ENCODE assay signal across 8 cellular contexts in genomic region chr18:62716679-62717058, GRCh38. TPM values are rescaled to one million over a fixed set of nuclear protein-coding genes. Genes with fewer than 3 reads are reported as not detected.
A peak's percentile ranks its signal among the peaks of the same experiment; 100 is the strongest.
DNase-seq lines count a peak whose midpoint lies in the region; ATAC-seq and TF ChIP-seq lines count a peak whose summit lies in the region.

No MANE protein-coding gene starts in this region.

- no peaks in the 10 kb centered on the region for H3K36me3 ChIP-seq in kidney epithelial cell (ENCODE audit: control insufficient read depth, insufficient read depth, low read length)

- no peaks in the 10 kb centered on the region for H3K9me3 ChIP-seq in T-helper 17 cell (ENCODE audit: control insufficient read depth, low read length, poor library complexity, severe bottlenecking)

- no peaks in the 10 kb centered on the region for H3K36me3 Mint-ChIP-seq in T-helper 17 cell (ENCODE audit: low read depth)
- peaks cover 10% of the 10 kb centered on the region for H3K36me3 Mint-ChIP-seq in central memory CD8-positive, alpha-beta T cell (ENCODE audit: insufficient read depth)

- H3K27ac Mint-ChIP-seq in T-helper 17 cell = no peak overlapping the region
- H3K27ac Mint-ChIP-seq in central memory CD8-positive, alpha-beta T cell (ENCODE audit: low read depth) = peak overlapping the region; percentile 66

- peaks cover 20% of the 10 kb centered on the region for H3K4me1 Mint-ChIP-seq in T-helper 17 cell
- H3K4me1 Mint-ChIP-seq in central memory CD8-positive, alpha-beta T cell = peaks cover 33% of the 10 kb centered on the region

- no peaks in the 10 kb centered on the region for H3K9me3 Mint-ChIP-seq in central memory CD8-positive, alpha-beta T cell

- no peak for TF ChIP-seq CTCF in kidney epithelial cell (IDR thresholded peaks at IDR 0.05; ENCODE audit: insufficient read depth, low read length, poor library complexity, severe bottlenecking)

- DNase-seq in NCI-H1417 (lab: John Stamatoyannopoulos, UW) = peak; percentile 39 to 85 (median 79)
- no peak for DNase-seq in NCI-H1417 treated with DMSO at 0.1 percent for 48 hours (lab: John Stamatoyannopoulos, UW)
- DNase-seq in T-helper 17 cell = peak; percentile 31 to 52 (median 45)
- peak; percentile 34 to 39 for DNase-seq in central memory CD8-positive, alpha-beta T cell (ENCODE audit: low spot score in 2 of 2)
- no peak for DNase-seq in kidney epithelial cell (ENCODE audit: low read depth)
- peak; percentile 43 for DNase-seq in stimulated activated CD4-positive, alpha-beta T cell treated with anti-CD3 and anti-CD28 coated beads, Interleukin-4, amount 100 ng/mL, for 1 hour

- no peaks in the 10 kb centered on the region for H3K27me3 ChIP-seq in kidney epithelial cell (ENCODE audit: control insufficient read depth, insufficient read depth, low read length)

- no peaks in the 10 kb centered on the region for H3K27me3 Mint-ChIP-seq in T-helper 17 cell
- no peaks in the 10 kb centered on the region for H3K27me3 Mint-ChIP-seq in central memory CD8-positive, alpha-beta T cell

- peak overlapping the region; percentile 76 for H3K4me3 ChIP-seq in kidney epithelial cell (ENCODE audit: low read depth, low read length)

- ATAC-seq in HG03342 (IDR thresholded peaks at IDR 0.05; ENCODE audit: unreplicated experiment) (peak; percentile 17), T-helper 17 cell (peak; percentile 14), GM21381 (IDR thresholded peaks at IDR 0.05; ENCODE audit: unreplicated experiment) (no peak)
- ATAC-seq in central memory CD8-positive, alpha-beta T cell (replicated peaks; ENCODE audit: extremely low read depth, poor library complexity, severe bottlenecking) = peak; percentile 16

- peak overlapping the region; percentile 89 for H3K4me3 Mint-ChIP-seq in T-helper 17 cell
- peak overlapping the region; percentile 85 for H3K4me3 Mint-ChIP-seq in central memory CD8-positive, alpha-beta T cell

RNA-seq across cellular contexts. Expression of gene PHLPP1, which starts 1.3 kb away (rescaled TPM):
- total RNA-seq in T-helper 17 cell (10 to 100 TPM in 1 of 2 donors, 1 to 10 TPM in 1; 9.0 to 10.8 TPM), kidney epithelial cell (4.4 and 5.2 TPM in 2 replicates)

Comparison
In these comparisons a context has a peak if more than half of its experiments do, and no peak if none do; other contexts are left out.
1. DNase-seq: peak in NCI-H1417 (3 of 3), T-helper 17 cell (3 of 3), central memory CD8-positive, alpha-beta T cell (2 of 2) and stimulated activated CD4-positive, alpha-beta T cell treated with anti-CD3 and anti-CD28 coated beads, Interleukin-4, amount 100 ng/mL, for 1 hour (single experiment); none in NCI-H1417 treated with DMSO at 0.1 percent for 48 hours (single experiment) and kidney epithelial cell (single experiment).